In the genomic region with DNA sequence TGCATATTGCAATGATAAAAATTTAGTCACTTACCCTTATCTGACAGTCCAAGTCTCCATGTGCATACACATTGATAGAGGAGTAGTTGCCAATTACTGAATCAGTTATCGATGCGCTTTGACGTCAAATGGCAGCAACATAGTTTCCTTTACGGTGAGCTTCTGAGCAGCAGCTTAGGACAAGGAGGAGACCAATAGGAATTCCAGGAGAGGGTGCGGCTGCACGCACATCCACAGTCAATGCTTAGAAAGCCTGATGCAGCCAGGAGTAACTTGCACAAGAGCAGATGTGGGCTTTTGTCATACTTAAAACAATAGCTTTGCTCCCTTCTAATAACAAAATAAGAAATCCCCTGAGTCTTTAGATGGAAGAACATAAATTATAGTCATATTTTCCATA, we compare ENCODE assay signal across 25 cellular contexts.
DNase-seq lines count a peak whose midpoint lies in the region; ATAC-seq and TF ChIP-seq lines count a peak whose summit lies in the region.
"Had no signal": no experiment of that assay in that cellular context is flagged by ENCODE, and none has a peak within 500 bp of the region (broad histone marks: within the 10 kb centered on the region; RNA-seq: fewer than 3 reads in every experiment).

No MANE protein-coding gene starts in this region.

- no peak for ATAC-seq in CD8-positive, alpha-beta T cell
- ATAC-seq: GM23338, left cardiac atrium, mucosa of descending colon, right lobe of liver had no signal

- H3K27ac ChIP-seq in left ventricle myocardium inferior (replicated peaks): no peak overlapping the region
- no peak overlapping the region for H3K27ac ChIP-seq in CD8-positive, alpha-beta T cell (ENCODE audit: low read depth, low read length)
- H3K27ac ChIP-seq: esophagus muscularis mucosa, right lobe of liver, SJCRH30 had no signal

- no peak overlapping the region for H3K4me3 Mint-ChIP-seq in nephron
- H3K4me3 Mint-ChIP-seq in CD8-positive, alpha-beta T cell: no peak overlapping the region
- H3K4me3 Mint-ChIP-seq: B cell, GM23338 had no signal

- H3K27me3 Mint-ChIP-seq in nephron (ENCODE audit: low read depth): peaks cover 3% of the 10 kb centered on the region
- no peaks in the 10 kb centered on the region for H3K27me3 Mint-ChIP-seq in CD8-positive, alpha-beta T cell (ENCODE audit: low read depth)
- H3K27me3 Mint-ChIP-seq: B cell had no signal

- intact Hi-C loops in left ventricle myocardium inferior (cut with micrococcal nuclease): no loop called here
- intact Hi-C loops in CD8-positive, alpha-beta T cell (cut with DNase I, micrococcal nuclease): no loop called here

- CTCF ChIA-PET in CD8-positive, alpha-beta T cell (lab: Charles Lee): no interaction called here

- no peak for TF ChIP-seq CTCF in AG09319 (IDR thresholded peaks at IDR 0.05; ENCODE audit: low read depth, low read length)
- no peak for TF ChIP-seq CTCF in nephron (IDR thresholded peaks at IDR 0.05; ENCODE audit: unreplicated experiment in 3 of 3)
- TF ChIP-seq CTCF in left ventricle myocardium inferior (IDR thresholded peaks at IDR 0.05; ENCODE audit: borderline replicate concordance): no peak
- TF ChIP-seq CTCF in CD8-positive, alpha-beta T cell (IDR thresholded peaks at IDR 0.05): no peak

- no peaks in the 10 kb centered on the region for H3K9me3 ChIP-seq in left ventricle myocardium inferior (replicated peaks)
- no peaks in the 10 kb centered on the region for H3K9me3 ChIP-seq in CD8-positive, alpha-beta T cell (ENCODE audit: low read length)
- H3K9me3 ChIP-seq: esophagus muscularis mucosa, mucosa of descending colon, right lobe of liver, SJCRH30 had no signal

- no peaks in the 10 kb centered on the region for H3K27me3 ChIP-seq in left ventricle myocardium inferior (ENCODE audit: low read depth)
- H3K27me3 ChIP-seq in CD8-positive, alpha-beta T cell (ENCODE audit: insufficient read depth, low read length): no peaks in the 10 kb centered on the region
- H3K27me3 ChIP-seq: esophagus muscularis mucosa, right lobe of liver, SJCRH30 had no signal

- POLR2A ChIA-PET in CD8-positive, alpha-beta T cell (lab: Charles Lee): no interaction called here

- H3K4me1 ChIP-seq in left ventricle myocardium inferior: peaks cover 7% of the 10 kb centered on the region
- no peaks in the 10 kb centered on the region for H3K4me1 ChIP-seq in CD8-positive, alpha-beta T cell (ENCODE audit: insufficient read depth, low read length)
- H3K4me1 ChIP-seq: right lobe of liver, SJCRH30 had no signal

- H3K4me1 Mint-ChIP-seq in nephron: peaks cover 56% of the 10 kb centered on the region
- no peaks in the 10 kb centered on the region for H3K4me1 Mint-ChIP-seq in CD8-positive, alpha-beta T cell (ENCODE audit: low read depth)
- H3K4me1 Mint-ChIP-seq: B cell had no signal

- peak overlapping the region in 2 of 3 experiments; percentile 3 to 75 for H3K27ac Mint-ChIP-seq in nephron
- no peak overlapping the region for H3K27ac Mint-ChIP-seq in CD8-positive, alpha-beta T cell
- H3K27ac Mint-ChIP-seq: B cell, GM23338 had no signal

- H3K9me3 Mint-ChIP-seq in nephron: peaks cover 8% of the 10 kb centered on the region
- H3K9me3 Mint-ChIP-seq in CD8-positive, alpha-beta T cell: no peaks in the 10 kb centered on the region

- DNase-seq in AG09319 (ENCODE audit: extremely low read depth, low read depth): peak; percentile 78
- DNase-seq in LHCN-M2 (ENCODE audit: low read depth): peak; percentile 54
- DNase-seq in dedifferentiated amniotic fluid mesenchymal stem cell (ENCODE audit: extremely low spot score): peak; percentile 28
- DNase-seq in glomerular visceral epithelial cell (ENCODE audit: extremely low spot score): no peak
- DNase-seq in Kasumi-1 (lab: John Stamatoyannopoulos, UW): no peak
- no peak for DNase-seq in left ventricle myocardium inferior
- DNase-seq in CD8-positive, alpha-beta T cell: no peak
- DNase-seq: activated CD4-positive, alpha-beta T cell treated with anti-CD3 and anti-CD28 coated beads, Interleukin-2, amount 50 U/mL, for 1 hour; activated naive CD4-positive, alpha-beta T cell treated with anti-CD3 and anti-CD28 coated beads, Interleukin-2, amount 50 U/mL, for 16 hours; activated T-cell treated with anti-CD3 and anti-CD28 coated beads for 4 hours; GF-D8; hippocampal formation; left cardiac atrium; mucosa of descending colon; NCI-H2107; NCI-H526; occipital lobe; right lobe of liver; SJCRH30; stimulated activated CD4-positive, alpha-beta T cell treated with anti-CD3 and anti-CD28 coated beads, Interleukin-4, amount 100 ng/mL, for 1 hour; T-helper 9 cell had no signal

- peaks cover 3% of the 10 kb centered on the region for H3K36me3 Mint-ChIP-seq in nephron (ENCODE audit: low read depth)
- H3K36me3 Mint-ChIP-seq in CD8-positive, alpha-beta T cell: no peaks in the 10 kb centered on the region

- H3K4me3 ChIP-seq in left ventricle myocardium inferior: no peak overlapping the region
- H3K4me3 ChIP-seq in CD8-positive, alpha-beta T cell (ENCODE audit: low read depth, low read length): no peak overlapping the region
- H3K4me3 ChIP-seq: esophagus muscularis mucosa, GM23338, mucosa of descending colon, right lobe of liver, SJCRH30 had no signal

- no peaks in the 10 kb centered on the region for H3K36me3 ChIP-seq in left ventricle myocardium inferior
- no peaks in the 10 kb centered on the region for H3K36me3 ChIP-seq in CD8-positive, alpha-beta T cell (ENCODE audit: insufficient read depth, low read length)
- H3K36me3 ChIP-seq: esophagus muscularis mucosa, right lobe of liver, SJCRH30 had no signal

Comparison
In these comparisons a context has a peak if more than half of its experiments do, and no peak if none do; other contexts are left out.
1. DNase-seq: peak in AG09319 (single experiment), LHCN-M2 (single experiment) and dedifferentiated amniotic fluid mesenchymal stem cell (single experiment); none in glomerular visceral epithelial cell (single experiment), Kasumi-1 (0 of 2), left ventricle myocardium inferior (single experiment) and CD8-positive, alpha-beta T cell (0 of 7).